ENCODE assay signal across 1 cellular context in the genomic region with DNA sequence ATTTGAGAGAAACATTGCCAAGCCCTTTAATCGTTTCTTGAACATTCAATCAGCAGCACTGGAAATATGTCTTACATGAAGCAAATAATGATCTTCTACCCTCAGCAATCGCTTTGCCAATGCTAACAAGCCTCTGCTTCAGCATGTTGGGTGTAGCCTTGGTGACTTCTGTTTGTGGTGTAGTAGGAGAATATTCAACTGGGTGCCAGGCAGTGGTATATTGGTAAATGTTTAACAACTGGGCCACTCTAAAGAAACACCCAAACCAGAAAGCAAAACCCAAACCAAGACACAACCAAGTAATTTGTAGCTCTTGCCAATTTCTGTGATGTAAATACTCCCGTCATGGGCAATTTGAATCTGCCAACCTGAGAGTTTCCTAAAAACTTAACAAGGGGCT.
TF ChIP-seq lines count a peak whose summit lies in the region.

No MANE protein-coding gene starts in this region.

TF ChIP-seq in HepG2, 621 proteins besides CTCF, POLR2A, EP300 and RAD21 (continued from another document):
- TF ChIP-seq, protein P1, sequence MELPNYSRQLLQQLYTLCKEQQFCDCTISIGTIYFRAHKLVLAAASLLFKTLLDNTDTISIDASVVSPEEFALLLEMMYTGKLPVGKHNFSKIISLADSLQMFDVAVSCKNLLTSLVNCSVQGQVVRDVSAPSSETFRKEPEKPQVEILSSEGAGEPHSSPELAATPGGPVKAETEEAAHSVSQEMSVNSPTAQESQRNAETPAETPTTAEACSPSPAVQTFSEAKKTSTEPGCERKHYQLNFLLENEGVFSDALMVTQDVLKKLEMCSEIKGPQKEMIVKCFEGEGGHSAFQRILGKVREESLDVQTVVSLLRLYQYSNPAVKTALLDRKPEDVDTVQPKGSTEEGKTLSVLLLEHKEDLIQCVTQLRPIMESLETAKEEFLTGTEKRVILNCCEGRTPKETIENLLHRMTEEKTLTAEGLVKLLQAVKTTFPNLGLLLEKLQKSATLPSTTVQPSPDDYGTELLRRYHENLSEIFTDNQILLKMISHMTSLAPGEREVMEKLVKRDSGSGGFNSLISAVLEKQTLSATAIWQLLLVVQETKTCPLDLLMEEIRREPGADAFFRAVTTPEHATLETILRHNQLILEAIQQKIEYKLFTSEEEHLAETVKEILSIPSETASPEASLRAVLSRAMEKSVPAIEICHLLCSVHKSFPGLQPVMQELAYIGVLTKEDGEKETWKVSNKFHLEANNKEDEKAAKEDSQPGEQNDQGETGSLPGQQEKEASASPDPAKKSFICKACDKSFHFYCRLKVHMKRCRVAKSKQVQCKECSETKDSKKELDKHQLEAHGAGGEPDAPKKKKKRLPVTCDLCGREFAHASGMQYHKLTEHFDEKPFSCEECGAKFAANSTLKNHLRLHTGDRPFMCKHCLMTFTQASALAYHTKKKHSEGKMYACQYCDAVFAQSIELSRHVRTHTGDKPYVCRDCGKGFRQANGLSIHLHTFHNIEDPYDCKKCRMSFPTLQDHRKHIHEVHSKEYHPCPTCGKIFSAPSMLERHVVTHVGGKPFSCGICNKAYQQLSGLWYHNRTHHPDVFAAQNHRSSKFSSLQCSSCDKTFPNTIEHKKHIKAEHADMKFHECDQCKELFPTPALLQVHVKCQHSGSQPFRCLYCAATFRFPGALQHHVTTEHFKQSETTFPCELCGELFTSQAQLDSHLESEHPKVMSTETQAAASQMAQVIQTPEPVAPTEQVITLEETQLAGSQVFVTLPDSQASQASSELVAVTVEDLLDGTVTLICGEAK (IDR thresholded peaks at IDR 0.05): no peak
- TF ChIP-seq, protein P1 (CRISPR knock-in tag; IDR thresholded peaks at IDR 0.05): no peak
- TF ChIP-seq TOE1 (CRISPR knock-in tag; IDR thresholded peaks at IDR 0.05) (no peak), THAP11 (CRISPR knock-in tag; IDR thresholded peaks at IDR 0.05) (no peak), ZKSCAN1 (IDR thresholded peaks at IDR 0.05; ENCODE audit: low read length) (no peak), NCOR1 (IDR thresholded peaks at IDR 0.05; ENCODE audit: borderline replicate concordance, low read length) (no peak), ZFP41 (CRISPR knock-in tag; IDR thresholded peaks at IDR 0.05; ENCODE audit: borderline replicate concordance) (no peak), SP2 (CRISPR knock-in tag; IDR thresholded peaks at IDR 0.05) (no peak), MED8 (CRISPR knock-in tag; IDR thresholded peaks at IDR 0.05; ENCODE audit: insufficient replicate concordance) (no peak)
- TF ChIP-seq, protein P2, sequence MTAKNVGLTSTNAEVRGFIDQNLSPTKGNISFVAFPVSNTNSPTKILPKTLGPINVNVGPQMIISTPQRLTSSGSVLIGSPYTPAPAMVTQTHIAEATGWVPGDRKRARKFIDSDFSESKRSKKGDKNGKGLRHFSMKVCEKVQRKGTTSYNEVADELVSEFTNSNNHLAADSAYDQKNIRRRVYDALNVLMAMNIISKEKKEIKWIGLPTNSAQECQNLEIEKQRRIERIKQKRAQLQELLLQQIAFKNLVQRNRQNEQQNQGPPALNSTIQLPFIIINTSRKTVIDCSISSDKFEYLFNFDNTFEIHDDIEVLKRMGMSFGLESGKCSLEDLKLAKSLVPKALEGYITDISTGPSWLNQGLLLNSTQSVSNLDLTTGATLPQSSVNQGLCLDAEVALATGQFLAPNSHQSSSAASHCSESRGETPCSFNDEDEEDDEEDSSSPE (CRISPR knock-in tag; IDR thresholded peaks at IDR 0.05): no peak
